ENCODE assay signal across 24 cellular contexts in genomic region chr20:64188071-64188470, GRCh38. TPM values are rescaled to one million over a fixed set of nuclear protein-coding genes. Genes with fewer than 3 reads are reported as not detected.
"Had no signal": no experiment of that assay in that cellular context is flagged by ENCODE, and none has a peak within 500 bp of the region (broad histone marks: within the 10 kb centered on the region; RNA-seq: fewer than 3 reads in every experiment).

No MANE protein-coding gene starts in this region.

- H3K27me3 ChIP-seq: uterus had no signal

- H3K27ac ChIP-seq: breast epithelium, gastrocnemius medialis, heart right ventricle, neutrophil, tibial artery, uterus had no signal

- H3K36me3 ChIP-seq: breast epithelium, gastrocnemius medialis, heart right ventricle, neutrophil, tibial artery, uterus had no signal

- H3K9me3 Mint-ChIP-seq: effector memory CD8-positive, alpha-beta T cell had no signal

- ATAC-seq: effector memory CD8-positive, alpha-beta T cell; gastrocnemius medialis; heart right ventricle; left cardiac atrium; stimulated activated naive B cell treated with anti-CD40 and anti-IgM and Interleukin-4, amounts not matched to agents 10 μg/mL and 1 μg/mL and 100 μg/mL, for 72 hours had no signal

- H3K4me1 ChIP-seq: breast epithelium, gastrocnemius medialis, tibial artery, uterus had no signal

- H3K4me1 Mint-ChIP-seq: stimulated activated naive B cell treated with anti-CD40 and anti-IgM and Interleukin-4, amounts not matched to agents 10 μg/mL and 1 μg/mL and 100 μg/mL, for 72 hours had no signal

- H3K4me3 ChIP-seq: breast epithelium, gastrocnemius medialis, heart right ventricle, lung, tibial artery, uterus had no signal

- H3K4me3 Mint-ChIP-seq: activated naive CD8-positive, alpha-beta T cell treated with anti-CD3 and anti-CD28 coated beads, Interleukin-2, amount 10 ng/mL, durations not matched to agents 7 days and 5 days; activated T-helper 1 cell treated with anti-CD3 and anti-CD28 coated beads, Interleukin-12 subunit alpha, Interleukin-12 subunit beta, Interleukin-2, Interleukin-4 antibody, amounts not matched to agents 30 ng/mL and 10 ng/mL and 1 ng/mL, durations not matched to agents 14 hours and 24 hours and 36 hours; effector memory CD8-positive, alpha-beta T cell; stimulated activated naive B cell treated with anti-CD40 and anti-IgM and Interleukin-4, amounts not matched to agents 10 μg/mL and 1 μg/mL and 100 μg/mL, for 72 hours; T-helper 2 cell treated with Interferon-gamma antibody and Interleukin-4, amounts not matched to agents 5 μg/mL and 100 μg/mL, for 36 hours had no signal

- H3K27ac Mint-ChIP-seq: activated naive CD8-positive, alpha-beta T cell treated with anti-CD3 and anti-CD28 coated beads, Interleukin-2, amount 10 ng/mL, durations not matched to agents 7 days and 5 days; activated T-helper 1 cell treated with anti-CD3 and anti-CD28 coated beads, Interleukin-12 subunit alpha, Interleukin-12 subunit beta, Interleukin-2, Interleukin-4 antibody, amounts not matched to agents 30 ng/mL and 10 ng/mL and 1 ng/mL, durations not matched to agents 14 hours and 24 hours and 36 hours; effector memory CD8-positive, alpha-beta T cell; stimulated activated naive B cell treated with anti-CD40 and anti-IgM and Interleukin-4, amounts not matched to agents 10 μg/mL and 1 μg/mL and 100 μg/mL, for 72 hours; T-helper 2 cell treated with Interferon-gamma antibody and Interleukin-4, amounts not matched to agents 5 μg/mL and 100 μg/mL, for 36 hours had no signal

- DNase-seq: activated CD4-positive, alpha-beta T cell treated with anti-CD3 and anti-CD28 coated beads, Interleukin-2, amount 50 U/mL, for 1 hour; activated naive CD8-positive, alpha-beta T cell treated with anti-CD3 and anti-CD28 coated beads, Interleukin-2, amount 10 ng/mL, durations not matched to agents 7 days and 5 days; anterior cingulate cortex; dermis blood vessel endothelial cell; effector memory CD8-positive, alpha-beta T cell; gastrocnemius medialis; heart right ventricle; left cardiac atrium; midbrain; stimulated activated CD4-positive, alpha-beta T cell treated with anti-CD3 and anti-CD28 coated beads, Interleukin-15, amount 100 ng/mL, for 24 hours; stimulated activated CD4-positive, alpha-beta T cell treated with anti-CD3 and anti-CD28 coated beads, Interleukin-4, amount 100 ng/mL, for 1 hour; stimulated activated naive B cell treated with anti-CD40 and anti-IgM and Interleukin-4, amounts not matched to agents 10 μg/mL and 1 μg/mL and 100 μg/mL, for 72 hours; tibial artery; uterus had no signal

- H3K9me3 ChIP-seq: breast epithelium, gastrocnemius medialis, neutrophil, tibial artery, uterus had no signal

- H3K36me3 Mint-ChIP-seq: activated naive CD8-positive, alpha-beta T cell treated with anti-CD3 and anti-CD28 coated beads, Interleukin-2, amount 10 ng/mL, durations not matched to agents 7 days and 5 days; stimulated activated naive B cell treated with anti-CD40 and anti-IgM and Interleukin-4, amounts not matched to agents 10 μg/mL and 1 μg/mL and 100 μg/mL, for 72 hours had no signal

RNA-seq across cellular contexts. Expression of gene MYT1, which starts 23.8 kb away (rescaled TPM):
- total RNA-seq: activated CD8-positive, alpha-beta memory T cell treated with anti-CD3 and anti-CD28 coated beads for 36 hours; activated T-helper 1 cell treated with anti-CD3 and anti-CD28 coated beads, Interleukin-12 subunit alpha, Interleukin-12 subunit beta, Interleukin-2, Interleukin-4 antibody, amounts not matched to agents 30 ng/mL and 10 ng/mL and 1 ng/mL, durations not matched to agents 14 hours and 24 hours and 36 hours; chondrocyte; dermis blood vessel endothelial cell; epithelial cell of proximal tubule; gastrocnemius medialis; myocyte; skeletal muscle tissue had no signal
